10 cellular contexts compared by ENCODE assay signal in the genomic region with DNA sequence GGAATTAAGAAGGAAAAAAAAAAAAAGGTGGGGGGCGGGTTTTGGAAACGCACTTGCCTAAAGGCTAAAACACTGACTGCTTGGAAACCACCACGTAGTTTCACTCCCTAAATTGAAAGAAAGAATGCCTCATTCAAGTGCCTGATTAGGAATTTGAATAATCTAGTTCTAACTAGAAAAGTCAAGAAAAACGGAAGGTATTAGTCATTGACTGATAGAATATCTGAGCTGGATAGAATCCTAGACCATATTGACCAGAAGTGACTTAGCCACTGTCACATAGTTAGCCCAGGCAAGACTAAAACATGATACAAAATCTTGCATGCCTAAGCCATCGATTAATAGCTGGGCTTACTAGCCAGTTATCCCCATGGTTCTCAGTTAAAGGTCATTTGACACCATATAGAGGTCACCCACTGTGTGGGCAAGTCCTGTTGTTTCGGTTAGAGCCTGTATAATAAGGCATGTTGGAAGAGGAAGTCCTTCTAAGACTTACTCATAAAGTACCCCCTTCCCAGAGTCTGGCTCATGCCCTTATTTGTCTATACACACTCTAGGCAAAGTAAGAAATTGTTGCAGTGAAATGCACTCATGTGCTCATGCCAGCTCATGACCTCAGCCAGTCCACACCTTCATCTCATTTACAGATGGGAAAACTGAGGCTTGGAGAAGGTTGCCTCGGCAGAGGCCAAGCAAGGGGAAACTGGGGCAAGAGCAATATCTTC. TPM values are rescaled to one million over a fixed set of nuclear protein-coding genes. Genes with fewer than 3 reads are reported as not detected.
DNase-seq lines count a peak whose midpoint lies in the region; ATAC-seq and TF ChIP-seq lines count a peak whose summit lies in the region.
"Had no signal": no experiment of that assay in that cellular context is flagged by ENCODE, and none has a peak within 500 bp of the region (broad histone marks: within the 10 kb centered on the region; RNA-seq: fewer than 3 reads in every experiment).

No MANE protein-coding gene starts in this region.

- peak overlapping the region; percentile 15; the same call in 1 of the 2 replicates for H3K9ac ChIP-seq in MM.1S (ENCODE audit: low read length)

- TF ChIP-seq CTCF in GM12865 (IDR thresholded peaks at IDR 0.05; ENCODE audit: insufficient read depth, low read depth, low read length, missing control alignments) (no peak), MM.1S (IDR thresholded peaks at IDR 0.05; ENCODE audit: low read length) (no peak), RWPE1 (conservative IDR thresholded peaks at IDR 0.05; ENCODE audit: low read depth) (no peak), A673 (conservative IDR thresholded peaks at IDR 0.05; ENCODE audit: low read depth, low read length) (no peak)

- no peaks in the 10 kb centered on the region for H3K9me2 ChIP-seq in MM.1S (replicated peaks; ENCODE audit: insufficient read depth, low read length)

- H4K20me1 ChIP-seq in MM.1S (ENCODE audit: insufficient read depth, low read length), result no peaks in the 10 kb centered on the region

- intact Hi-C loops in A673 (cut with micrococcal nuclease; ENCODE audit: unreplicated experiment), result no loop called here

- peak overlapping the region; percentile 47; the same call in 1 of the 2 replicates for H2AFZ ChIP-seq in MM.1S (ENCODE audit: low read length)

- H3K36me3 ChIP-seq in MM.1S (replicated peaks; ENCODE audit: insufficient read depth, low read length), result no peaks in the 10 kb centered on the region
- H3K36me3 ChIP-seq in A673 (ENCODE audit: insufficient read depth, low read length, poor library complexity, severe bottlenecking), result no peaks in the 10 kb centered on the region
- H3K36me3 ChIP-seq: heart left ventricle had no signal

- POLR2A ChIA-PET in RWPE1 (lab: Yijun Ruan, JAX; ENCODE audit: low non-redundant PET) (interaction anchor here (0.6 to 0.7 kb wide), 2 partner anchors 37 to 52 kb away, joined by 3 to 9 read pairs; no protein-coding TSS in a partner anchor), A673 (lab: Charles Lee; ENCODE audit: low non-redundant PET) (interaction anchor here (0.6 kb wide), 1 partner anchor 26 kb away, joined by 3 read pairs; no protein-coding TSS in a partner anchor)

- H3K79me2 ChIP-seq in MM.1S (ENCODE audit: low read length), result no peaks in the 10 kb centered on the region

- H3K4me1 ChIP-seq in MM.1S (ENCODE audit: low read length), result peaks cover 21% of the 10 kb centered on the region
- H3K4me1 ChIP-seq in A673 (ENCODE audit: insufficient read depth, low read length, poor library complexity, severe bottlenecking), result peaks cover 31% of the 10 kb centered on the region

- DNase-seq in GM12865 (ENCODE audit: low read depth) (peak; percentile 18), MM.1S (peak; percentile 69), fibroblast of peridontal ligament (ENCODE audit: extremely low read depth) (peak; percentile 43), RWPE1 (ENCODE audit: low spot score) (no peak), A673 (ENCODE audit: low spot score) (no peak), amniotic stem cell (lab: John Stamatoyannopoulos, UW) (no peak)
- DNase-seq in activated naive CD4-positive, alpha-beta T cell treated with anti-CD3 and anti-CD28 coated beads, Interleukin-2, amount 50 U/mL, for 16 hours, result no peak
- DNase-seq: heart left ventricle; stimulated activated CD4-positive, alpha-beta T cell treated with anti-CD3 and anti-CD28 coated beads, Interleukin-1b, Interleukin-23, amount 100 ng/mL, for 48 hours had no signal

- H3K4me3 ChIP-seq in GM12865 (ENCODE audit: low read depth, low read length), result no peak overlapping the region
- no peak overlapping the region for H3K4me3 ChIP-seq in MM.1S (ENCODE audit: low read length)
- no peak overlapping the region for H3K4me3 ChIP-seq in A673 (ENCODE audit: low read depth, low read length, poor library complexity, severe bottlenecking)
- H3K4me3 ChIP-seq: heart left ventricle had no signal

- no peaks in the 10 kb centered on the region for H3K27me3 ChIP-seq in MM.1S (replicated peaks; ENCODE audit: insufficient read depth, low read length)
- no peaks in the 10 kb centered on the region for H3K27me3 ChIP-seq in A673 (replicated peaks; ENCODE audit: insufficient read depth, low read depth, low read length, poor library complexity)
- H3K27me3 ChIP-seq: heart left ventricle had no signal

- CTCF ChIA-PET in RWPE1 (lab: Yijun Ruan, JAX), result interaction anchor here (0.5 to 0.8 kb wide), 2 partner anchors 39 to 480 kb away, joined by 3 read pairs; no protein-coding TSS in a partner anchor
- CTCF ChIA-PET in A673 (lab: Charles Lee), result interaction anchor here (0.5 kb wide), 1 partner anchor 54 kb away, joined by 6 read pairs; no protein-coding TSS in a partner anchor

- H3F3A ChIP-seq in MM.1S (ENCODE audit: insufficient read depth, low read length), result no peaks in the 10 kb centered on the region

- H3K4me2 ChIP-seq in MM.1S (ENCODE audit: low read depth, low read length), result peak overlapping the region; percentile 53; the same call in 1 of the 2 replicates

- no TSS peak for BruUV-seq in A673 (replicated peaks; lab: Mats Ljungman, UMichigan)

- ATAC-seq in GM21737 (IDR thresholded peaks at IDR 0.05; ENCODE audit: unreplicated experiment), result peak; percentile 59
- ATAC-seq: heart left ventricle had no signal

- H3K9me3 ChIP-seq in MM.1S (replicated peaks; ENCODE audit: insufficient read depth, low read length) (no peaks in the 10 kb centered on the region), A673 (ENCODE audit: low read depth, low read length, poor library complexity, severe bottlenecking) (no peaks in the 10 kb centered on the region)

- peak overlapping the region; percentile 55; the same call in 1 of the 2 replicates for H3K27ac ChIP-seq in MM.1S (ENCODE audit: low read length)
- no peak overlapping the region for H3K27ac ChIP-seq in RWPE1
- no peak overlapping the region for H3K27ac ChIP-seq in A673 (ENCODE audit: low read depth, low read length, poor library complexity, severe bottlenecking)
- H3K27ac ChIP-seq: heart left ventricle had no signal

RNA-seq across cellular contexts. Expression of a gene that starts 40.2 kb away (rescaled TPM):
- 21.1 and 22.9 TPM in 2 replicates for total RNA-seq in A673 (2021)

Comparison
In these comparisons a context has a peak if more than half of its experiments do, and no peak if none do; other contexts are left out.
1. DNase-seq: peak in GM12865 (single experiment), MM.1S (single experiment) and fibroblast of peridontal ligament (single experiment); none in RWPE1 (single experiment), activated naive CD4-positive, alpha-beta T cell treated with anti-CD3 and anti-CD28 coated beads, Interleukin-2, amount 50 U/mL, for 16 hours (single experiment), A673 (single experiment) and amniotic stem cell (single experiment).